In the genomic region with DNA sequence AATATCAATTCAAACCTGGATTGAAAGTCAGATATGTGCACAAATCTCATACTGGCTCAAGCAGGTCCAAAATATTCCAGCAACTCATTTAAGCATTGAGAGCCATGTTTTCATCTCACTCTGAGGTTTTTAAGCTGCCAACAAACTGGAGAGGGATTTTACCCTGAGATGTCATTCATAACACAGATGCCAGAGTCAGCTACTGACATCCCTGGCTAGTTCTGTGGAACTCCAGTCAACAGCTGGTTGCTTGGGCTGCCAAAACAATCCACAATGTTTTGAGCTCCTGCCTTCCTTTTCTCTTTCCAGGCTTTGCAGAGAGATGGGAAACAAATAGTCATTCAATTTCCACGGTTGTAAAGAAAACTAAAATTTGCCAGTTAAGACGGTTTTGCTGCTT, we compare ENCODE assay signal across 20 cellular contexts.
"Had no signal": no experiment of that assay in that cellular context is flagged by ENCODE, and none has a peak within 500 bp of the region (broad histone marks: within the 10 kb centered on the region; RNA-seq: fewer than 3 reads in every experiment).

No MANE protein-coding gene starts in this region.

- DNase-seq: activated B cell treated with CpG ODN at 0.5 μM for 24 hours; activated CD4-positive, alpha-beta T cell treated with anti-CD3 and anti-CD28 coated beads for 36 hours; activated CD4-positive, alpha-beta T cell treated with anti-CD3 and anti-CD28 coated beads, Interleukin-2, amount 50 U/mL, for 4 hours; activated CD8-positive, alpha-beta memory T cell treated with anti-CD3 and anti-CD28 coated beads, Interleukin-2, amount 50 U/mL, for 48 hours; activated effector memory CD4-positive, alpha-beta T cell treated with Interleukin-2 at 50 U/mL for 16 hours; activated naive CD4-positive, alpha-beta T cell treated with anti-CD3 and anti-CD28 coated beads, Interleukin-2, amount 10 ng/mL, durations not matched to agents 7 days and 5 days; activated T-cell treated with anti-CD3 and anti-CD28 coated beads, Interleukin-2, amount 50 U/mL, for 48 hours; amygdala; cerebellar nuclear complex; esophagus squamous epithelium; heart right ventricle; left lung; natural killer cell; stimulated activated CD4-positive, alpha-beta T cell treated with anti-CD3 and anti-CD28 coated beads, Interleukin-12 subunit alpha, Interleukin-12 subunit beta, amount 100 ng/mL, for 4 hours; stimulated activated CD4-positive, alpha-beta T cell treated with anti-CD3 and anti-CD28 coated beads, Interleukin-4, amount 100 ng/mL, for 4 hours; stimulated activated naive CD8-positive, alpha-beta T cell treated with anti-CD3 and anti-CD28 coated beads, Interleukin-15, Interleukin-2, amounts not matched to agents 100 U/mL and 50 U/mL, for 24 hours; T-helper 17 cell; thyroid gland; upper lobe of right lung had no signal

- ATAC-seq: activated CD4-positive, alpha-beta T cell treated with anti-CD3 and anti-CD28 coated beads for 36 hours; gastroesophageal sphincter; heart right ventricle; left lung; natural killer cell; stimulated activated naive CD8-positive, alpha-beta T cell treated with anti-CD3 and anti-CD28 coated beads, Interleukin-15, Interleukin-2, amounts not matched to agents 100 U/mL and 50 U/mL, for 24 hours; T-helper 17 cell; upper lobe of right lung had no signal
